In the genomic region with DNA sequence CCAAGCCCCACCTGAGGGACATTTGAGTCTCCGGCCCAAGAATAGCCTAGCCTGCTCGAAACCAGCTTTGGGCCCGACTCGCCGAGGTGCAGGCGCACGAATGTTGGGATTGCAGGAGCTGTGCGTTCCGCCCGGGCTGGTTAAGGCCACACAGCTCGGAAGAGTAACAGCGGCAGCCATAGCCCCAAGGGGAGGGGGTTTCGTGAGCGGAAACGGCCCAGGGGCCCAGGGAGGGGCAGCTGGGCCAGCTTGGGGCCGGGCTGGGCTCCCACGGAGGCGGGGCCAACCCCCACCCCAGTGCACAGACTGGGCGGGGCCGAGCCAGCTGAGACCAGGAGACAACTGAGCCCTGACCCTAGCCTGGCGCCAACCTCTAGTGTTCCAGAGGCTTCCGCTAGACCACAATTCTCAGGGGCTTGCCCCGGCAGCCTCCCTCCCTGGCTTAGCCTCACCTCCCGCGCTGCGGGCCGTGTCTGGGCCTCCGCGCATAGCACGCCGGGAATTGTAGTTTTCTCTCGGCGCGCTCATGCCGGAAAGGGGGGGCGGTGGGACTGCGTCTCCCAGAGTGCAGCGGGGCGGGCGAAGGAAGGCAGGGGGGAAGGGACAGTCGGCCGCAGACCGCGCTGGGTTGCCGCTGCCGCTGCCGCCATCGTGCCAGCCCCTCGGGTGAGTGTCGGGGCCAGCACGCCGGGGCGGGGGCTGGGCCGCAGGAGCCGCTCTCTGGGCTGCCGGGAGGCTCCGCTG, we compare ENCODE assay signal across 1 cellular context.
TF ChIP-seq lines count a peak whose summit lies in the region.

NUTF2 (plus strand) TSS at position 614 of the 744 bp plus-strand sequence. CDS start 18,198 bp downstream, outside the sequence.

TF ChIP-seq in HepG2, 621 proteins besides CTCF, POLR2A, EP300 and RAD21 (continued from another document and continues in another):
- TF ChIP-seq NR0B2 (CRISPR knock-in tag; IDR thresholded peaks at IDR 0.05) (peak; percentile 22; the same call in 1 of the 2 replicates), IRX3 (CRISPR knock-in tag; IDR thresholded peaks at IDR 0.05; ENCODE audit: borderline replicate concordance, low read depth) (0 out of 2 replicates have a peak, but pooled peaks have one; percentile 9), BCL6 (CRISPR knock-in tag; IDR thresholded peaks at IDR 0.05) (peak; percentile 58), ZNF639 (CRISPR knock-in tag; conservative IDR thresholded peaks at IDR 0.05) (peak; percentile 89; the same call in 1 of the 2 replicates), ZNF768 (CRISPR knock-in tag; IDR thresholded peaks at IDR 0.05) (peak; percentile 48; the same call in 1 of the 2 replicates), HOXA9 (CRISPR knock-in tag; IDR thresholded peaks at IDR 0.05; ENCODE audit: borderline replicate concordance) (no peak), NAIF1 (CRISPR knock-in tag; IDR thresholded peaks at IDR 0.05; ENCODE audit: borderline replicate concordance) (peak; percentile 74; the same call in 1 of the 2 replicates), ZBTB20 (CRISPR knock-in tag; IDR thresholded peaks at IDR 0.05; ENCODE audit: borderline replicate concordance, low read depth) (peak; percentile 90; the same call in 1 of the 2 replicates), MEF2D (CRISPR knock-in tag; IDR thresholded peaks at IDR 0.05) (peak; percentile 72; the same call in 1 of the 2 replicates), ATF7 (IDR thresholded peaks at IDR 0.05) (no peak), ATF7 (CRISPR knock-in tag; IDR thresholded peaks at IDR 0.05) (peak; percentile 63; the same call in 1 of the 2 replicates), ZNF615 (CRISPR knock-in tag; IDR thresholded peaks at IDR 0.05; ENCODE audit: borderline replicate concordance) (no peak), ZNF878 (CRISPR knock-in tag; IDR thresholded peaks at IDR 0.05) (peak; percentile 65), ZZZ3 (CRISPR knock-in tag; IDR thresholded peaks at IDR 0.05; ENCODE audit: borderline replicate concordance) (peak; percentile 92), TBX2 (CRISPR knock-in tag; IDR thresholded peaks at IDR 0.05; ENCODE audit: borderline replicate concordance) (peak; percentile 92), NFRKB (IDR thresholded peaks at IDR 0.05) (no peak), TBX3 (IDR thresholded peaks at IDR 0.05; ENCODE audit: borderline replicate concordance) (peak; percentile 73), ARNT (IDR thresholded peaks at IDR 0.05) (no peak), ARHGAP35 (CRISPR knock-in tag; IDR thresholded peaks at IDR 0.05; ENCODE audit: borderline replicate concordance) (0 out of 2 replicates have a peak, but pooled peaks have one; percentile 92), MED1 (CRISPR knock-in tag; IDR thresholded peaks at IDR 0.05) (peak; percentile 86), ZNF644 (CRISPR knock-in tag; IDR thresholded peaks at IDR 0.05; ENCODE audit: low read depth) (no peak), PAX8 (CRISPR knock-in tag; IDR thresholded peaks at IDR 0.05; ENCODE audit: borderline replicate concordance) (peak; percentile 96), MYNN (CRISPR knock-in tag; IDR thresholded peaks at IDR 0.05; ENCODE audit: low read depth) (no peak; the same call in 1 of the 2 replicates), SSRP1 (CRISPR knock-in tag; IDR thresholded peaks at IDR 0.05) (no peak), NCOA5 (CRISPR knock-in tag; IDR thresholded peaks at IDR 0.05) (no peak), JUN (CRISPR knock-in tag; IDR thresholded peaks at IDR 0.05) (no peak), CREM (IDR thresholded peaks at IDR 0.05) (peak; percentile 97), CREM (CRISPR knock-in tag; IDR thresholded peaks at IDR 0.05) (no peak), ZNF629 (CRISPR knock-in tag; conservative IDR thresholded peaks at IDR 0.05) (no peak), ZNF7 (CRISPR knock-in tag; IDR thresholded peaks at IDR 0.05) (no peak), HNRNPUL1 (IDR thresholded peaks at IDR 0.05; ENCODE audit: low read depth, low read length) (peak; percentile 59; the same call in 1 of the 2 replicates), ZNF562 (CRISPR knock-in tag; IDR thresholded peaks at IDR 0.05; ENCODE audit: borderline replicate concordance) (no peak), DBP (CRISPR knock-in tag; IDR thresholded peaks at IDR 0.05; ENCODE audit: not compliant biosample characterization) (no peak), ZNF224 (CRISPR knock-in tag; IDR thresholded peaks at IDR 0.05) (no peak), NCOR1 (IDR thresholded peaks at IDR 0.05; ENCODE audit: borderline replicate concordance, low read length) (peak; percentile 85; the same call in 1 of the 2 replicates), ZNF83 (CRISPR knock-in tag; IDR thresholded peaks at IDR 0.05; ENCODE audit: borderline replicate concordance) (peak; percentile 46; the same call in 1 of the 2 replicates), SRF (IDR thresholded peaks at IDR 0.05; ENCODE audit: low read depth, low read length) (no peak), HBP1 (CRISPR knock-in tag; IDR thresholded peaks at IDR 0.05; ENCODE audit: low read depth) (no peak), ZNF607 (CRISPR knock-in tag; IDR thresholded peaks at IDR 0.05; ENCODE audit: borderline replicate concordance) (peak; percentile 87), ZNF552 (CRISPR knock-in tag; IDR thresholded peaks at IDR 0.05; ENCODE audit: borderline replicate concordance) (peak; percentile 55; the same call in 1 of the 2 replicates), MZF1 (CRISPR knock-in tag; IDR thresholded peaks at IDR 0.05; ENCODE audit: borderline replicate concordance) (no peak)
- TF ChIP-seq, protein P1, sequence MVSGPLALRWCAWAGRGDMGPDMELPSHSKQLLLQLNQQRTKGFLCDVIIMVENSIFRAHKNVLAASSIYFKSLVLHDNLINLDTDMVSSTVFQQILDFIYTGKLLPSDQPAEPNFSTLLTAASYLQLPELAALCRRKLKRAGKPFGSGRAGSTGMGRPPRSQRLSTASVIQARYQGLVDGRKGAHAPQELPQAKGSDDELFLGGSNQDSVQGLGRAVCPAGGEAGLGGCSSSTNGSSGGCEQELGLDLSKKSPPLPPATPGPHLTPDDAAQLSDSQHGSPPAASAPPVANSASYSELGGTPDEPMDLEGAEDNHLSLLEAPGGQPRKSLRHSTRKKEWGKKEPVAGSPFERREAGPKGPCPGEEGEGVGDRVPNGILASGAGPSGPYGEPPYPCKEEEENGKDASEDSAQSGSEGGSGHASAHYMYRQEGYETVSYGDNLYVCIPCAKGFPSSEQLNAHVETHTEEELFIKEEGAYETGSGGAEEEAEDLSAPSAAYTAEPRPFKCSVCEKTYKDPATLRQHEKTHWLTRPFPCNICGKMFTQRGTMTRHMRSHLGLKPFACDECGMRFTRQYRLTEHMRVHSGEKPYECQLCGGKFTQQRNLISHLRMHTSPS (CRISPR knock-in tag; IDR thresholded peaks at IDR 0.05; ENCODE audit: low read depth), result peak; percentile 79; the same call in 1 of the 2 replicates
- TF ChIP-seq, protein P2, sequence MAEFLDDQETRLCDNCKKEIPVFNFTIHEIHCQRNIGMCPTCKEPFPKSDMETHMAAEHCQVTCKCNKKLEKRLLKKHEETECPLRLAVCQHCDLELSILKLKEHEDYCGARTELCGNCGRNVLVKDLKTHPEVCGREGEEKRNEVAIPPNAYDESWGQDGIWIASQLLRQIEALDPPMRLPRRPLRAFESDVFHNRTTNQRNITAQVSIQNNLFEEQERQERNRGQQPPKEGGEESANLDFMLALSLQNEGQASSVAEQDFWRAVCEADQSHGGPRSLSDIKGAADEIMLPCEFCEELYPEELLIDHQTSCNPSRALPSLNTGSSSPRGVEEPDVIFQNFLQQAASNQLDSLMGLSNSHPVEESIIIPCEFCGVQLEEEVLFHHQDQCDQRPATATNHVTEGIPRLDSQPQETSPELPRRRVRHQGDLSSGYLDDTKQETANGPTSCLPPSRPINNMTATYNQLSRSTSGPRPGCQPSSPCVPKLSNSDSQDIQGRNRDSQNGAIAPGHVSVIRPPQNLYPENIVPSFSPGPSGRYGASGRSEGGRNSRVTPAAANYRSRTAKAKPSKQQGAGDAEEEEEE (CRISPR knock-in tag; IDR thresholded peaks at IDR 0.05; ENCODE audit: borderline replicate concordance), result peak; percentile 97; the same call in 1 of the 2 replicates
- TF ChIP-seq, protein P3, sequence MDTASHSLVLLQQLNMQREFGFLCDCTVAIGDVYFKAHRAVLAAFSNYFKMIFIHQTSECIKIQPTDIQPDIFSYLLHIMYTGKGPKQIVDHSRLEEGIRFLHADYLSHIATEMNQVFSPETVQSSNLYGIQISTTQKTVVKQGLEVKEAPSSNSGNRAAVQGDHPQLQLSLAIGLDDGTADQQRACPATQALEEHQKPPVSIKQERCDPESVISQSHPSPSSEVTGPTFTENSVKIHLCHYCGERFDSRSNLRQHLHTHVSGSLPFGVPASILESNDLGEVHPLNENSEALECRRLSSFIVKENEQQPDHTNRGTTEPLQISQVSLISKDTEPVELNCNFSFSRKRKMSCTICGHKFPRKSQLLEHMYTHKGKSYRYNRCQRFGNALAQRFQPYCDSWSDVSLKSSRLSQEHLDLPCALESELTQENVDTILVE (CRISPR knock-in tag; IDR thresholded peaks at IDR 0.05), result peak; percentile 94
- TF ChIP-seq, protein P4, sequence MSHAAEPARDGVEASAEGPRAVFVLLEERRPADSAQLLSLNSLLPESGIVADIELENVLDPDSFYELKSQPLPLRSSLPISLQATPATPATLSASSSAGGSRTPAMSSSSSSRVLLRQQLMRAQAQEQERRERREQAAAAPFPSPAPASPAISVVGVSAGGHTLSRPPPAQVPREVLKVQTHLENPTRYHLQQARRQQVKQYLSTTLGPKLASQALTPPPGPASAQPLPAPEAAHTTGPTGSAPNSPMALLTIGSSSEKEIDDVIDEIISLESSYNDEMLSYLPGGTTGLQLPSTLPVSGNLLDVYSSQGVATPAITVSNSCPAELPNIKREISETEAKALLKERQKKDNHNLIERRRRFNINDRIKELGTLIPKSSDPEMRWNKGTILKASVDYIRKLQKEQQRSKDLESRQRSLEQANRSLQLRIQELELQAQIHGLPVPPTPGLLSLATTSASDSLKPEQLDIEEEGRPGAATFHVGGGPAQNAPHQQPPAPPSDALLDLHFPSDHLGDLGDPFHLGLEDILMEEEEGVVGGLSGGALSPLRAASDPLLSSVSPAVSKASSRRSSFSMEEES (CRISPR knock-in tag; IDR thresholded peaks at IDR 0.05), result no peak
- TF ChIP-seq, protein P5, sequence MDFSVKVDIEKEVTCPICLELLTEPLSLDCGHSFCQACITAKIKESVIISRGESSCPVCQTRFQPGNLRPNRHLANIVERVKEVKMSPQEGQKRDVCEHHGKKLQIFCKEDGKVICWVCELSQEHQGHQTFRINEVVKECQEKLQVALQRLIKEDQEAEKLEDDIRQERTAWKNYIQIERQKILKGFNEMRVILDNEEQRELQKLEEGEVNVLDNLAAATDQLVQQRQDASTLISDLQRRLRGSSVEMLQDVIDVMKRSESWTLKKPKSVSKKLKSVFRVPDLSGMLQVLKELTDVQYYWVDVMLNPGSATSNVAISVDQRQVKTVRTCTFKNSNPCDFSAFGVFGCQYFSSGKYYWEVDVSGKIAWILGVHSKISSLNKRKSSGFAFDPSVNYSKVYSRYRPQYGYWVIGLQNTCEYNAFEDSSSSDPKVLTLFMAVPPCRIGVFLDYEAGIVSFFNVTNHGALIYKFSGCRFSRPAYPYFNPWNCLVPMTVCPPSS (IDR thresholded peaks at IDR 0.05), result no peak
- TF ChIP-seq, protein P6, sequence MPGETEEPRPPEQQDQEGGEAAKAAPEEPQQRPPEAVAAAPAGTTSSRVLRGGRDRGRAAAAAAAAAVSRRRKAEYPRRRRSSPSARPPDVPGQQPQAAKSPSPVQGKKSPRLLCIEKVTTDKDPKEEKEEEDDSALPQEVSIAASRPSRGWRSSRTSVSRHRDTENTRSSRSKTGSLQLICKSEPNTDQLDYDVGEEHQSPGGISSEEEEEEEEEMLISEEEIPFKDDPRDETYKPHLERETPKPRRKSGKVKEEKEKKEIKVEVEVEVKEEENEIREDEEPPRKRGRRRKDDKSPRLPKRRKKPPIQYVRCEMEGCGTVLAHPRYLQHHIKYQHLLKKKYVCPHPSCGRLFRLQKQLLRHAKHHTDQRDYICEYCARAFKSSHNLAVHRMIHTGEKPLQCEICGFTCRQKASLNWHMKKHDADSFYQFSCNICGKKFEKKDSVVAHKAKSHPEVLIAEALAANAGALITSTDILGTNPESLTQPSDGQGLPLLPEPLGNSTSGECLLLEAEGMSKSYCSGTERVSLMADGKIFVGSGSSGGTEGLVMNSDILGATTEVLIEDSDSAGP (CRISPR knock-in tag; IDR thresholded peaks at IDR 0.05; ENCODE audit: borderline replicate concordance), result peak; percentile 93
